In genomic region chr2:79200762-79201161, GRCh38 we compare ENCODE assay signal across 1 cellular context.
TF ChIP-seq lines count a peak whose summit lies in the region.

No MANE protein-coding gene starts in this region.

TF ChIP-seq in WTC11, 78 proteins besides CTCF, POLR2A, EP300 and RAD21 (continued from another document):
- TF ChIP-seq CDX4 (CRISPR knock-in tag; IDR thresholded peaks at IDR 0.05; ENCODE audit: borderline replicate concordance) (no peak), ZNF219 (CRISPR knock-in tag; IDR thresholded peaks at IDR 0.05; ENCODE audit: borderline replicate concordance) (no peak), ZSCAN18 (CRISPR knock-in tag; IDR thresholded peaks at IDR 0.05) (no peak)
